8 cellular contexts compared by ENCODE assay signal in the genomic region with DNA sequence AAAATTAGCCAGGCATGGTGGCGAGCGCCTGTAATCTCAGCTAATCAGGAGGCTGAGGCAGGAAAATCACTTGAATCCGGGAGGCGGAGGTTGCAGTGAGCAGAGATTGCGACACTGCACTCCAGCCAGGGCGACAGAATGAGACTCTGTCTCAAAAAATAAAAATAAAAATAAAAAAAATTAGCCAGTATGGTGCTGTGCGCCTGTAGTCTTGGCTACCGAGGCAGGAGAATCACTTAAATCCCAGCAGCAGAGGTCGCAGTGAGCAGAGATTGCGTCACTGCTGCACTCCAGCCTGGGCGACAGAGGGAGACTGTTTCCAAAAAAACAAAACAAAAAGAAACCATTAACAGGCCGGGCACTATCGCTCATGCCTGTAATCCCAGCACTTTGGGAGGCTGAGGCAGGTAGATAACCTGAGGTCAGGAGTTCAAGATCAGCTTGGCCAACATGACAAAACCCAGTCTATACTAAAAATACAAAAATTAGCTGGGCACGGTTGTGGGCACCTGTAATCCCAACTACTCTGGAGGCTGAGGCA. TPM values are rescaled to one million over a fixed set of nuclear protein-coding genes. Genes with fewer than 3 reads are reported as not detected.
DNase-seq lines count a peak whose midpoint lies in the region; ATAC-seq, FAIRE-seq and TF ChIP-seq lines count a peak whose summit lies in the region.
"Not testable (repeated sequence)": the region's sequence is repeated elsewhere in the genome, so short reads cannot be mapped to it uniquely, and the experiment has no call there.

No MANE protein-coding gene starts in this region.

- 55 to 62% (median 59%) methylated on average over 14 of the region's 14 CpGs for WGBS in psoas muscle, 3 donors

- peak; percentile 17; the same call in 1 of the 3 replicates for ATAC-seq in RWPE2 (ENCODE audit: low read depth)
- ATAC-seq in psoas muscle, result peak; percentile 72 to 84 (median 78)

- H3K9me3 ChIP-seq in RWPE2 (ENCODE audit: severe bottlenecking); effector memory CD4-positive, alpha-beta T cell (ENCODE audit: control insufficient read depth, low read length); kidney (ENCODE audit: control insufficient read depth in 1 of 2, low read length in 2 of 2); psoas muscle: not testable (repeated sequence)

- intact Hi-C loops in kidney (cut with DNase I) (loop anchor here (10.0 kb wide), 1 partner anchor 63 kb away; no protein-coding TSS in a partner anchor), psoas muscle (cut with DNase I) (loop anchor here in 1 of 2 donors (1.0 to 5.0 kb wide), 3 partner anchors 91 to 199 kb away; partner anchors contain the start of gene ITPA)

- H3K4me3 ChIP-seq in Jurkat, Clone E6-1 (ENCODE audit: low read length); RWPE2 (ENCODE audit: severe bottlenecking); effector memory CD4-positive, alpha-beta T cell (ENCODE audit: insufficient read depth, low read depth, low read length, poor library complexity, severe bottlenecking); kidney (ENCODE audit: low read length in 2 of 2): not testable (repeated sequence)
- peak overlapping the region; percentile 29 for H3K4me3 ChIP-seq in psoas muscle

- H3K9ac ChIP-seq in kidney (ENCODE audit: low read length in 2 of 2), result not testable (repeated sequence)

- not testable (repeated sequence) for H3K27me3 ChIP-seq in RWPE2 (ENCODE audit: insufficient read depth, poor library complexity, severe bottlenecking); effector memory CD4-positive, alpha-beta T cell (replicated peaks; ENCODE audit: control insufficient read depth, insufficient read depth, low read length, poor library complexity, severe bottlenecking); psoas muscle (ENCODE audit: insufficient read depth in 3 of 3, low read length in 2 of 3)

- H3K36me3 ChIP-seq in RWPE2 (ENCODE audit: low read depth) (peaks cover 13% of the 10 kb centered on the region), kidney (ENCODE audit: control insufficient read depth in 1 of 2, insufficient read depth in 2 of 2, low read length in 2 of 2) (peaks cover 11 to 15% of the 10 kb centered on the region in 2 donors), psoas muscle (ENCODE audit: insufficient read depth in 1 of 2, low read depth in 1 of 2) (peaks cover 6 to 54% of the 10 kb centered on the region in 2 donors)
- not testable (repeated sequence) for H3K36me3 ChIP-seq in effector memory CD4-positive, alpha-beta T cell (ENCODE audit: control insufficient read depth, insufficient read depth, low read length)

- TF ChIP-seq CTCF in RWPE2 (IDR thresholded peaks at IDR 0.05; ENCODE audit: poor library complexity, severe bottlenecking), result peak; percentile 49
- peak; percentile 80 for TF ChIP-seq CTCF in kidney (IDR thresholded peaks at IDR 0.05; ENCODE audit: borderline replicate concordance, extremely low read depth, insufficient read depth)
- peak; percentile 69 for TF ChIP-seq CTCF in psoas muscle (IDR thresholded peaks at IDR 0.05)

- DNase-seq in Daoy (ENCODE audit: low read depth) (peak; percentile 68), kidney (peak; percentile 87), psoas muscle (peak; percentile 72 to 85), ureter (ENCODE audit: low spot score) (peak; percentile 67)
- peak; percentile 50 for DNase-seq in Jurkat, Clone E6-1 (ENCODE audit: low read depth, low spot score)
- DNase-seq in RWPE2 (ENCODE audit: low spot score), result not testable (repeated sequence)
- DNase-seq in activated effector memory CD4-positive, alpha-beta T cell treated with Interleukin-2 at 50 U/mL for 16 hours, result peak; percentile 28
- peak in 2 of 3 donors; percentile 9 to 21 for DNase-seq in effector memory CD4-positive, alpha-beta T cell

- not testable (repeated sequence) for H3K4me1 ChIP-seq in RWPE2 (ENCODE audit: insufficient read depth, poor library complexity, severe bottlenecking); kidney (ENCODE audit: control insufficient read depth in 1 of 2, insufficient read depth in 1 of 2, low read depth in 1 of 2, low read length in 2 of 2); psoas muscle
- H3K4me1 ChIP-seq in effector memory CD4-positive, alpha-beta T cell (ENCODE audit: control insufficient read depth, insufficient read depth, low read length, poor library complexity, severe bottlenecking), result peaks cover 15% of the 10 kb centered on the region

- H3K27ac ChIP-seq in RWPE2 (ENCODE audit: poor library complexity, severe bottlenecking); effector memory CD4-positive, alpha-beta T cell (ENCODE audit: insufficient read depth, low read length, poor library complexity, severe bottlenecking); kidney (ENCODE audit: low read depth in 2 of 2, low read length in 2 of 2): not testable (repeated sequence)
- H3K27ac ChIP-seq in psoas muscle, result peak overlapping the region; percentile 36

- peak; percentile 44 for FAIRE-seq in kidney (lab: Jason Lieb, UNC)

RNA-seq across cellular contexts. Expression of gene AVP, which starts 33.4 kb away (rescaled TPM):
- total RNA-seq in Daoy (2014; rRNA removed; shearing (Covaris generic)), result not detected in 2 replicates
- not detected for polyA plus RNA-seq in Jurkat, Clone E6-1 (2012; ENCODE audit: insufficient read depth, insufficient read length)
- total RNA-seq in kidney (not detected), psoas muscle (not detected), ureter (not detected)
- polyA plus RNA-seq in kidney (ENCODE audit: insufficient read depth, low read depth, low replicate concordance) (2.1 TPM), psoas muscle (not detected)

RNA-seq across cellular contexts. Expression of gene FASTKD5, which starts 41.8 kb away (rescaled TPM):
- total RNA-seq in Daoy (2014; rRNA removed; shearing (Covaris generic)), result 16.9 and 18.8 TPM in 2 replicates
- 18.1 TPM for polyA plus RNA-seq in Jurkat, Clone E6-1 (2012; ENCODE audit: insufficient read depth, insufficient read length)
- total RNA-seq in kidney (15.8 TPM), psoas muscle (10 to 100 TPM; 22.4 to 45.9 (median 26.4) TPM), ureter (12.9 TPM)
- polyA plus RNA-seq in kidney (ENCODE audit: insufficient read depth, low read depth, low replicate concordance) (17.3 TPM), psoas muscle (10 to 100 TPM; 30.9 to 91.1 (median 35.5) TPM)

RNA-seq across cellular contexts. Expression of gene UBOX5, which starts 41.8 kb away (rescaled TPM):
- 2.0 and 3.0 TPM in 2 replicates for total RNA-seq in Daoy (2014; rRNA removed; shearing (Covaris generic))
- 3.4 TPM for polyA plus RNA-seq in Jurkat, Clone E6-1 (2012; ENCODE audit: insufficient read depth, insufficient read length)
- 7.2 TPM for total RNA-seq in kidney
- polyA plus RNA-seq in kidney (ENCODE audit: insufficient read depth, low read depth, low replicate concordance), result 5.6 TPM
- 10 to 100 TPM in 1 of 4 donors, 1 to 10 TPM in 3; 6.1 to 10.8 (median 8.3) TPM for total RNA-seq in psoas muscle
- polyA plus RNA-seq in psoas muscle, result 1 to 10 TPM; 4.0 to 7.9 (median 5.6) TPM
- 8.7 TPM for total RNA-seq in ureter

RNA-seq across cellular contexts. Expression of gene OXT, which starts 46.5 kb away (rescaled TPM):
- not detected in 2 replicates for total RNA-seq in Daoy (2014; rRNA removed; shearing (Covaris generic))
- not detected for polyA plus RNA-seq in Jurkat, Clone E6-1 (2012; ENCODE audit: insufficient read depth, insufficient read length)
- total RNA-seq in kidney, result not detected
- polyA plus RNA-seq in kidney (ENCODE audit: insufficient read depth, low read depth, low replicate concordance), result 10.8 TPM
- not detected for total RNA-seq in psoas muscle
- polyA plus RNA-seq in psoas muscle, result under 1 TPM; 0.12 to 0.73 (median 0.17) TPM
- total RNA-seq in ureter, result not detected

RNA-seq across cellular contexts. Expression of gene LZTS3, which starts 55.4 kb away (rescaled TPM):
- 1.1 and 3.2 TPM in 2 replicates for total RNA-seq in Daoy (2014; rRNA removed; shearing (Covaris generic))
- polyA plus RNA-seq in Jurkat, Clone E6-1 (2012; ENCODE audit: insufficient read depth, insufficient read length), result 2.5 TPM
- total RNA-seq in kidney, result 20.0 TPM
- 23.0 TPM for polyA plus RNA-seq in kidney (ENCODE audit: insufficient read depth, low read depth, low replicate concordance)
- 10 to 100 TPM in 1 of 4 donors, 1 to 10 TPM in 3; 5.8 to 10.5 (median 7.5) TPM for total RNA-seq in psoas muscle
- 10 to 100 TPM in 1 of 3 donors, 1 to 10 TPM in 2; 4.1 to 13.7 (median 8.0) TPM for polyA plus RNA-seq in psoas muscle
- total RNA-seq in ureter, result 10.1 TPM
